In the genomic region with DNA sequence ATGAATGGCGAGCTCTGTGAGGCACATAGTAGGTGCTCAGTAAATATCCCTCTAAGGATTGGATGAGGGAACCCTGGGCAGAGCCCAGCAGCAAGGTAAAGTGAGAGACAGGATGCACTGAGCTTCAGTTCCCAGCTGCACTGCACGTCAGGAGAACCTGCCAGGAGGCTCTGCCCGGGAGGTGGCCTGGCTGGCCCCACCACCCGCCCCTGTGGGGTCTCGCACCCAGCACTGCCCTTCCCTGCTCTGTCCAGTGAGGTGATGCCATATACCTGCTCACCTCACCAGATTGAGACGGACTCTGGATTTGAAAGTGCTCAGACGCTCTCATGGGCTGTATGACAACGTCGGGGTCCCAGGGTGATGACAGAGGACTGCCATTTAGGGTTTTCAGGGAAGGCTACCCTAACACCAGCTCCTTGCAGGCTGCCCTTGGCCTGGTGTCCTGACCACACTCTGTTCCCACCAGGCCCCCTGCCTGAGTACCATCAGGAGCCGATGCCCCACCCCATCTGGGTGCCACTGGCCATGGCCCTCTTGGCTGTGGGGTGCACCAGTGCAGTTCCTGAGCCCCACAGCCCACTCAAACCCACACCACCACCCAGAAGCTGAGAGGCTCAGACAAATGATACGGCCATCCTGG, we compare ENCODE assay signal across 21 cellular contexts.
"Had no signal": no experiment of that assay in that cellular context is flagged by ENCODE, and none has a peak within 500 bp of the region (broad histone marks: within the 10 kb centered on the region; RNA-seq: fewer than 3 reads in every experiment).

No MANE protein-coding gene starts in this region.

- H3K36me3 Mint-ChIP-seq: activated naive CD4-positive, alpha-beta T cell treated with anti-CD3 and anti-CD28 coated beads, Interleukin-2, amount 50 U/mL, for 72 hours; mesothelial cell of epicardium; neural progenitor cell had no signal

- H3K27me3 ChIP-seq: body of pancreas, neural progenitor cell, ovary had no signal

- DNase-seq: activated CD4-positive, alpha-beta T cell treated with anti-CD3 and anti-CD28 coated beads for 1 hour; activated CD4-positive, alpha-beta T cell treated with anti-CD3 and anti-CD28 coated beads, Interleukin-2, amount 50 U/mL, for 4 hours; amygdala; central memory CD4-positive, alpha-beta T cell; effector CD4-positive, alpha-beta T cell; esophagus squamous epithelium; hypothalamus; stimulated activated CD4-positive, alpha-beta T cell treated with anti-CD3 and anti-CD28 coated beads, Interleukin-4, amount 100 ng/mL, for 4 hours; stimulated activated CD8-positive, alpha-beta memory T cell treated with anti-CD3 and anti-CD28 coated beads, Interleukin-4, amount 100 ng/mL, for 48 hours; stimulated activated naive CD4-positive, alpha-beta T cell treated with Interleukin-2 at 50 U/mL for 16 hours; substantia nigra; T-helper 9 cell; trophoblast cell had no signal

- H3K9me3 Mint-ChIP-seq: activated naive CD4-positive, alpha-beta T cell treated with anti-CD3 and anti-CD28 coated beads, Interleukin-2, amount 50 U/mL, for 72 hours; activated T-helper 2 cell treated with anti-CD3 and anti-CD28 coated beads, Interferon-gamma antibody, Interleukin-2, Interleukin-4, amounts not matched to agents 10 μg/mL and 5 μg/mL and 100 μg/mL, durations not matched to agents 14 hours and 24 hours and 36 hours; neural progenitor cell had no signal

- H3K4me1 Mint-ChIP-seq: mesothelial cell of epicardium had no signal

- H3K9me3 ChIP-seq: body of pancreas, esophagus squamous epithelium, ovary had no signal

- H3K36me3 ChIP-seq: esophagus squamous epithelium, neural progenitor cell, ovary had no signal

- H3K27ac Mint-ChIP-seq: activated naive CD4-positive, alpha-beta T cell treated with anti-CD3 and anti-CD28 coated beads, Interleukin-2, amount 50 U/mL, for 72 hours; activated T-helper 2 cell treated with anti-CD3 and anti-CD28 coated beads, Interferon-gamma antibody, Interleukin-2, Interleukin-4, amounts not matched to agents 10 μg/mL and 5 μg/mL and 100 μg/mL, durations not matched to agents 14 hours and 24 hours and 36 hours; mesothelial cell of epicardium; neural progenitor cell had no signal

- H3K4me3 Mint-ChIP-seq: mesothelial cell of epicardium, neural progenitor cell had no signal

- H3K4me3 ChIP-seq: body of pancreas, coronary artery, esophagus squamous epithelium, neural progenitor cell, ovary, skin epidermis had no signal

- H3K9ac ChIP-seq: neural progenitor cell had no signal

- H3K27ac ChIP-seq: body of pancreas, coronary artery, esophagus squamous epithelium, neural progenitor cell, ovary, skin epidermis had no signal

- H3K4me1 ChIP-seq: body of pancreas, esophagus squamous epithelium had no signal
